Comparison of ENCODE assay signal across 33 cellular contexts in genomic region chr4:172868271-172868670, GRCh38.
DNase-seq lines count a peak whose midpoint lies in the region; ATAC-seq and TF ChIP-seq lines count a peak whose summit lies in the region.
"Had no signal": no experiment of that assay in that cellular context is flagged by ENCODE, and none has a peak within 500 bp of the region (broad histone marks: within the 10 kb centered on the region; RNA-seq: fewer than 3 reads in every experiment).

No MANE protein-coding gene starts in this region.

- peaks cover 20% of the 10 kb centered on the region for H3K4me1 Mint-ChIP-seq in GM23338
- H3K4me1 Mint-ChIP-seq: B cell; CD14-positive monocyte; CD4-positive, alpha-beta memory T cell; CD8-positive, alpha-beta memory T cell had no signal

- no peak for TF ChIP-seq CTCF in GM23338 (conservative IDR thresholded peaks at IDR 0.05; ENCODE audit: low read depth in 2 of 2)

- H4K91ac ChIP-seq in neuronal stem cell (ENCODE audit: low read depth, low read length, poor library complexity) = no peak overlapping the region

- no peak overlapping the region for H3K18ac ChIP-seq in neuronal stem cell (ENCODE audit: low read length)

- H3K4me1 ChIP-seq in GM23338 (ENCODE audit: insufficient read depth) (peaks cover 16% of the 10 kb centered on the region), HAP-1 (peaks cover 21% of the 10 kb centered on the region), neuronal stem cell (ENCODE audit: control insufficient read depth in 2 of 2, insufficient read depth in 1 of 2, low read depth in 1 of 2, low read length in 2 of 2) (peaks cover 0 to 14% of the 10 kb centered on the region in 2 donors)
- H3K4me1 ChIP-seq: A549; BE2C; BLaER1; BLaER1 treated with 17β-estradiol and CSF1 and Interleukin-3, amounts not matched to agents 10 nM and 100 nM; Caco-2 had no signal

- no peaks in the 10 kb centered on the region for H3K79me2 ChIP-seq in GM23338 (replicated peaks; ENCODE audit: insufficient read depth)

- no peak overlapping the region for H2BK5ac ChIP-seq in neuronal stem cell (ENCODE audit: low read length)

- H3F3A ChIP-seq in GM23338 (replicated peaks; ENCODE audit: low read depth) = no peaks in the 10 kb centered on the region

- H3K4me2 ChIP-seq in GM23338 = no peak overlapping the region
- H3K4me2 ChIP-seq in neuronal stem cell (ENCODE audit: insufficient read depth, low read length, poor library complexity, severe bottlenecking) = no peak overlapping the region
- H3K4me2 ChIP-seq: A549; BLaER1; BLaER1 treated with 17β-estradiol and CSF1 and Interleukin-3, amounts not matched to agents 10 nM and 100 nM had no signal

- H3K14ac ChIP-seq in neuronal stem cell (ENCODE audit: low read length) = no peak overlapping the region

- no peak overlapping the region for H3K27ac ChIP-seq in GM23338 (ENCODE audit: low read depth)
- H3K27ac ChIP-seq in neuronal stem cell (replicated peaks; ENCODE audit: low read length) = no peak overlapping the region
- H3K27ac ChIP-seq: 22Rv1; A549; BLaER1; BLaER1 treated with 17β-estradiol and CSF1 and Interleukin-3, amounts not matched to agents 10 nM and 100 nM; C4-2B had no signal

- no peaks in the 10 kb centered on the region for H3K36me3 ChIP-seq in GM23338 (ENCODE audit: insufficient read depth)
- H3K36me3 ChIP-seq in HAP-1 (replicated peaks) = no peaks in the 10 kb centered on the region
- no peaks in the 10 kb centered on the region for H3K36me3 ChIP-seq in neuronal stem cell (replicated peaks in 1 of 2; ENCODE audit: control insufficient read depth in 2 of 2, insufficient read depth in 2 of 2, low read length in 2 of 2)
- H3K36me3 ChIP-seq: BE2C; BLaER1; BLaER1 treated with 17β-estradiol and CSF1 and Interleukin-3, amounts not matched to agents 10 nM and 100 nM had no signal

- H3K4me3 ChIP-seq in GM23338 (no peak overlapping the region), HAP-1 (no peak overlapping the region), neuronal stem cell (ENCODE audit: low read length in 2 of 2) (no peak overlapping the region)
- H3K4me3 ChIP-seq: A549; BLaER1; BLaER1 treated with 17β-estradiol and CSF1 and Interleukin-3, amounts not matched to agents 10 nM and 100 nM had no signal

- no peaks in the 10 kb centered on the region for H4K20me1 ChIP-seq in GM23338 (replicated peaks; ENCODE audit: insufficient read depth)
- H4K20me1 ChIP-seq: BLaER1; BLaER1 treated with 17β-estradiol and CSF1 and Interleukin-3, amounts not matched to agents 10 nM and 100 nM had no signal

- H3K9me3 ChIP-seq in HAP-1 (no peaks in the 10 kb centered on the region), neuronal stem cell (replicated peaks in 1 of 2; ENCODE audit: control insufficient read depth in 2 of 2, insufficient read depth in 1 of 2, low read depth in 1 of 2, low read length in 2 of 2) (no peaks in the 10 kb centered on the region)
- H3K9me3 ChIP-seq: A549, BE2C, Caco-2 had no signal

- H2AFZ ChIP-seq in GM23338 = no peak overlapping the region
- peak overlapping the region; percentile 1 for H2AFZ ChIP-seq in neuronal stem cell (ENCODE audit: low read length)

- ATAC-seq in GM23338 (no peak), GM18519 (IDR thresholded peaks at IDR 0.05; ENCODE audit: low FRiP score, unreplicated experiment) (no peak)
- ATAC-seq: A549; CD8-positive, alpha-beta T cell had no signal

- H3K4ac ChIP-seq in neuronal stem cell (ENCODE audit: low read length) = no peak overlapping the region

- H3K27me3 ChIP-seq in GM23338 (ENCODE audit: insufficient read depth) (no peaks in the 10 kb centered on the region), HAP-1 (ENCODE audit: low read depth) (no peaks in the 10 kb centered on the region), neuronal stem cell (ENCODE audit: control insufficient read depth in 3 of 3, insufficient read depth in 3 of 3, low read depth in 1 of 3, low read length in 3 of 3) (no peaks in the 10 kb centered on the region)
- H3K27me3 ChIP-seq: BE2C; BLaER1; BLaER1 treated with 17β-estradiol and CSF1 and Interleukin-3, amounts not matched to agents 10 nM and 100 nM had no signal

- DNase-seq in GM23338 (ENCODE audit: low spot score) = peak; percentile 28
- DNase-seq in HAP-1 (ENCODE audit: low spot score in 2 of 2) = peak; percentile 45 to 93
- no peak for DNase-seq in neuronal stem cell (ENCODE audit: low spot score)
- DNase-seq in OCI-M1 (lab: John Stamatoyannopoulos, UW) = no peak
- DNase-seq in GM19240 (ENCODE audit: insufficient read length, low spot score) = no peak
- DNase-seq: 8988T; ACHN; AML-193; BE2C; C1 segment of cervical spinal cord; Caco-2; Calu3; CD4-positive, alpha-beta memory T cell; CD4-positive, alpha-beta T cell; CD4-positive, CD25-positive, alpha-beta regulatory T cell; CD8-positive, alpha-beta memory T cell; CD8-positive, alpha-beta T cell; COR-L47; DMS 273 treated with DMSO at 0.1 percent for 48 hours; DMS153; DMS53; DMS79; DMS79 treated with DMSO at 0.1 percent for 48 hours; DND-41; EL had no signal

- no peak overlapping the region for H2BK12ac ChIP-seq in neuronal stem cell (ENCODE audit: low read length)

- H3K4me3 Mint-ChIP-seq in GM23338 = no peak overlapping the region
- H3K4me3 Mint-ChIP-seq: B cell; CD14-positive monocyte; CD4-positive, alpha-beta memory T cell; CD4-positive, alpha-beta T cell; CD4-positive, CD25-positive, alpha-beta regulatory T cell; CD8-positive, alpha-beta memory T cell; CD8-positive, alpha-beta T cell had no signal

- no peaks in the 10 kb centered on the region for H3K79me1 ChIP-seq in neuronal stem cell (ENCODE audit: low read depth, low read length)

- H2AK5ac ChIP-seq in neuronal stem cell (ENCODE audit: low read depth, low read length) = no peak overlapping the region

- WGBS in neuronal stem cell (ENCODE audit: extremely low coverage in 2 of 2, insufficient read length in 2 of 2, insufficient replicate concordance in 1 of 2), 2 donors = no CpG with 5 or more reads among the region's 1 CpG

- no peaks in the 10 kb centered on the region for H3K27me3 Mint-ChIP-seq in GM23338 (ENCODE audit: insufficient read depth, low read depth, poor library complexity)
- H3K27me3 Mint-ChIP-seq: B cell; CD4-positive, alpha-beta memory T cell; CD4-positive, CD25-positive, alpha-beta regulatory T cell had no signal

- no peak overlapping the region for H3K27ac Mint-ChIP-seq in GM23338
- H3K27ac Mint-ChIP-seq: B cell; CD14-positive monocyte; CD4-positive, alpha-beta memory T cell; CD4-positive, alpha-beta T cell; CD4-positive, CD25-positive, alpha-beta regulatory T cell; CD8-positive, alpha-beta memory T cell; CD8-positive, alpha-beta T cell had no signal

- peaks cover 9% of the 10 kb centered on the region for H3K9me3 Mint-ChIP-seq in GM23338
- H3K9me3 Mint-ChIP-seq: CD8-positive, alpha-beta T cell had no signal

- no peak overlapping the region for H4K8ac ChIP-seq in neuronal stem cell (ENCODE audit: low read depth, low read length)

- in situ Hi-C loops in HAP-1 (cut with MboI; ENCODE audit: low sequenced_read_pairs) = no loop called here

- H3K9me2 ChIP-seq in GM23338 (ENCODE audit: insufficient read depth) = no peaks in the 10 kb centered on the region

- H3K36me3 Mint-ChIP-seq in GM23338 (ENCODE audit: low read depth) = peaks cover 5% of the 10 kb centered on the region; the same call in 1 of the 3 replicates
- H3K36me3 Mint-ChIP-seq: CD14-positive monocyte; CD4-positive, alpha-beta memory T cell; CD4-positive, CD25-positive, alpha-beta regulatory T cell; CD8-positive, alpha-beta memory T cell; CD8-positive, alpha-beta T cell had no signal

- no peak overlapping the region for H2BK120ac ChIP-seq in neuronal stem cell (ENCODE audit: low read depth, low read length)

- no peak overlapping the region for H3K9ac ChIP-seq in neuronal stem cell (ENCODE audit: low read depth, low read length, poor library complexity)
- H3K9ac ChIP-seq: BLaER1; BLaER1 treated with 17β-estradiol and CSF1 and Interleukin-3, amounts not matched to agents 10 nM and 100 nM had no signal

- no peak overlapping the region for H3K23ac ChIP-seq in neuronal stem cell (ENCODE audit: low read depth, low read length, poor library complexity)

- no peak overlapping the region for H2BK15ac ChIP-seq in neuronal stem cell (ENCODE audit: low read length)

TF ChIP-seq in GM23338, 12 proteins besides CTCF, POLR2A, EP300 and RAD21:
- TF ChIP-seq NANOG (IDR thresholded peaks at IDR 0.05; ENCODE audit: borderline replicate concordance) = no peak
- TF ChIP-seq REST (IDR thresholded peaks at IDR 0.05; ENCODE audit: unreplicated experiment) = no peak
- no peak for TF ChIP-seq ZNF331 (CRISPR knock-in tag; IDR thresholded peaks at IDR 0.05; ENCODE audit: low read depth)
- no peak for TF ChIP-seq JUNB (IDR thresholded peaks at IDR 0.05; ENCODE audit: unreplicated experiment)
- no peak for TF ChIP-seq EZH2 (IDR thresholded peaks at IDR 0.05; ENCODE audit: low read depth, unreplicated experiment)
- no peak for TF ChIP-seq POLR2AphosphoS5 (IDR thresholded peaks at IDR 0.05; ENCODE audit: low read depth)

Comparison
In these comparisons a context has a peak if more than half of its experiments do, and no peak if none do; other contexts are left out.
1. DNase-seq: peak in GM23338 (single experiment) and HAP-1 (2 of 2); none in neuronal stem cell (single experiment), OCI-M1 (single experiment) and GM19240 (single experiment).